Comparison of ENCODE assay signal across 8 cellular contexts in the genomic region with DNA sequence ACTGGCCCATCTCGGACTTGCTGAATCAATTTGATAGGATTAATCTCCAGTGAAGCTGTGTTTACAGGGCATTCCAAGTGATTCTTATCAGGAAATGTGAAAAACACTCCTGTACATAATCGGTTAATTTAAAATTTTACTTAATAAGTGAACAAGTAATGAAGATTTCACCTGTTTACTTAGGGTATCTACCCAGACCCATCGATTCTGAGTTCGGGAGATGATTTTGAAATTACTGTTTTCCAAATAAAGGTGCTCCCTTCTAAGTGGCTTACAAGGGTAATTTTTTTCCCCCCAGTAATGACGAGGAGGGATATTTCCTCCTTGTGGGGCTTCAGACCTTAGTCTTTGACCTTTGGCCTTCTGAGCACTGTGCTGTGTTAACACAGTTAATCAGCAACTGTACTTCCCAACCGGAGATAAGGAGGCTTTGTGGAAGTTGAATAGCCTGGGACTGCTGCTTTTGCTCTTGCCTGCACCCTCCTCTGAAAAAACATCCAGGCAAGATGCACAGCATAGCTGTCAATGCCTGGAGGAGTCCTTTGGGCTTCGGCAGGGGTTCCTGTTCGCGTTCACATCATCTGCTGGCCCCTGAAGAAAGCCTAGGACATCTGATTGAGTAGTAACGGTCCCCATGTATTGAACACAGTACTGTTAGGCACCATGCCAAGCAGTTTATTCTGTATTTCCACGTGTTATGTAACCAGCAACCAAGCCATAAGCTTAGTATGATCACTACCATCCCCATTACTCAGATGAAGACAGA. TPM values are rescaled to one million over a fixed set of nuclear protein-coding genes. Genes with fewer than 3 reads are reported as not detected.
DNase-seq lines count a peak whose midpoint lies in the region; ATAC-seq, FAIRE-seq and TF ChIP-seq lines count a peak whose summit lies in the region.

No MANE protein-coding gene starts in this region.

- no peak overlapping the region for H2BK20ac ChIP-seq in H9 (ENCODE audit: low read depth, low read length, poor library complexity, severe bottlenecking)

- BruUV-seq in A673 (replicated peaks; lab: Mats Ljungman, UMichigan): no TSS peak
- no TSS peak for BruUV-seq in HepG2 (replicated peaks; lab: Mats Ljungman, UMichigan)

- H3K9me3 ChIP-seq in A673 (ENCODE audit: low read depth, low read length, poor library complexity, severe bottlenecking): no peaks in the 10 kb centered on the region
- no peaks in the 10 kb centered on the region for H3K9me3 ChIP-seq in H9 (ENCODE audit: control insufficient read depth, low read depth, low read length)
- H3K9me3 ChIP-seq in HepG2 (ENCODE audit: low read length): no peaks in the 10 kb centered on the region

- no peak overlapping the region for H3K56ac ChIP-seq in H9 (ENCODE audit: insufficient read length, low read depth, low read length)

- no peak overlapping the region for H2AK5ac ChIP-seq in H9 (ENCODE audit: insufficient read length, low read length)

- H4K91ac ChIP-seq in H9 (ENCODE audit: insufficient read length, low read depth, low read length): no peak overlapping the region

- peaks cover 11 to 18% of the 10 kb centered on the region in 2 experiments for H3K4me1 Mint-ChIP-seq in H9
- peaks cover 45% of the 10 kb centered on the region for H3K4me1 Mint-ChIP-seq in activated naive CD8-positive, alpha-beta T cell (ENCODE audit: low read depth)

- H3K27me3 Mint-ChIP-seq in H9 (ENCODE audit: low read depth): peaks cover 5% of the 10 kb centered on the region; the same call in 1 of the 2 replicates
- H3K27me3 Mint-ChIP-seq in activated naive CD8-positive, alpha-beta T cell: no peaks in the 10 kb centered on the region

- H4K20me1 ChIP-seq in H9 (ENCODE audit: control insufficient read depth, insufficient read depth, insufficient read length): no peaks in the 10 kb centered on the region
- peaks cover 5% of the 10 kb centered on the region; the same call in 1 of the 2 replicates for H4K20me1 ChIP-seq in HepG2 (ENCODE audit: insufficient read depth, low read length)

- no peak overlapping the region for H4K5ac ChIP-seq in H9 (ENCODE audit: insufficient read length, low read depth, low read length)

- no peak overlapping the region for H3K9ac ChIP-seq in H9 (ENCODE audit: extremely low read depth, insufficient read length, low read length)
- H3K9ac ChIP-seq in HepG2 (ENCODE audit: insufficient read depth, low read depth, low read length): peak overlapping the region; percentile 84

- peak; percentile 96 for FAIRE-seq in HepG2 (lab: Jason Lieb, UNC)

- no CpG with 5 or more reads among the region's 11 CpGs for WGBS in H9 (ENCODE audit: extremely low coverage, insufficient read length, low lambda C conversion rate)
- WGBS in HepG2 (ENCODE audit: low lambda C conversion rate): under 1% methylated on average over 10 of the region's 11 CpGs

- in situ Hi-C loops in HepG2 (cut with HindIII; ENCODE audit: extremely low pct_ligation_motif_present, low pct_unique_long_range_greater_than_20kb): no loop called here

- TF ChIP-seq EP300 in HepG2 (IDR thresholded peaks at IDR 0.05; ENCODE audit: low read depth in 2 of 2, low read length in 2 of 2) (peak; percentile 13 to 84; a peak in 3 of 4 replicates), HepG2 (CRISPR knock-in tag; IDR thresholded peaks at IDR 0.05; ENCODE audit: borderline replicate concordance) (peak; percentile 19; the same call in 1 of the 2 replicates)

- CTCF ChIA-PET in A673 (lab: Charles Lee) (no interaction called here), HepG2 (lab: Yijun Ruan, JAX; ENCODE audit: low intra/inter-chr PET ratio, low total read pairs) (no interaction called here)

- H4K8ac ChIP-seq in H9 (replicated peaks; ENCODE audit: insufficient read length, low read depth, low read length): no peak overlapping the region

- H3K4me2 ChIP-seq in H9 (ENCODE audit: insufficient read depth, insufficient read length, low read length): peak overlapping the region; percentile 31
- H3K4me2 ChIP-seq in HepG2 (ENCODE audit: low read depth, low read length): peak overlapping the region; percentile 98

- H3K9me3 Mint-ChIP-seq in H9: no peaks in the 10 kb centered on the region; a peak in 1 of 5 replicates
- no peaks in the 10 kb centered on the region for H3K9me3 Mint-ChIP-seq in activated naive CD8-positive, alpha-beta T cell (ENCODE audit: low read depth)

- no peak overlapping the region for H3K23ac ChIP-seq in H9 (ENCODE audit: insufficient read length, low read depth, low read length)

- ATAC-seq in HepG2: peak; percentile 10; the same call in 2 of the 3 replicates
- ATAC-seq in esophagus mucosa: no peak

- H3K27me3 ChIP-seq in A673 (replicated peaks; ENCODE audit: insufficient read depth, low read depth, low read length, poor library complexity): no peaks in the 10 kb centered on the region
- H3K27me3 ChIP-seq in H9 (ENCODE audit: insufficient read depth, low read length): no peaks in the 10 kb centered on the region
- H3K27me3 ChIP-seq in HepG2 (ENCODE audit: control insufficient read depth in 1 of 2, insufficient read depth in 2 of 2, low read length in 2 of 2): no peaks in the 10 kb centered on the region; a peak in 1 of 5 replicates

- H3K4me1 ChIP-seq in A673 (ENCODE audit: insufficient read depth, low read length, poor library complexity, severe bottlenecking) (peaks cover 12% of the 10 kb centered on the region), H9 (ENCODE audit: insufficient read depth, low read length) (peaks cover 2% of the 10 kb centered on the region; the same call in 1 of the 2 replicates), HepG2 (ENCODE audit: insufficient read depth, low read length) (peaks cover 68% of the 10 kb centered on the region)

- H2BK15ac ChIP-seq in H9 (ENCODE audit: low read depth, low read length): no peak overlapping the region

- H3K4me3 ChIP-seq in A673 (ENCODE audit: low read depth, low read length, poor library complexity, severe bottlenecking) (peak overlapping the region; percentile 90), HepG2 (replicated peaks in 1 of 3; ENCODE audit: insufficient read depth in 1 of 3, low read depth in 2 of 3, low read length in 3 of 3) (peak overlapping the region; percentile 72 to 97 (median 92))

- H3K4ac ChIP-seq in H9 (ENCODE audit: low read depth, low read length): no peak overlapping the region

- peak; percentile 41 to 63; a peak in 3 of 4 replicates for TF ChIP-seq POLR2A in HepG2 (IDR thresholded peaks at IDR 0.05; ENCODE audit: insufficient read depth in 1 of 2, low read depth in 2 of 2, low read length in 2 of 2)

- no peak overlapping the region for H2BK5ac ChIP-seq in H9 (ENCODE audit: insufficient read length, low read length)

- DNase-seq in A673 (ENCODE audit: low spot score) (no peak), H9 (no peak), HepG2 (ENCODE audit: low spot score) (peak; percentile 90), nucleus accumbens (lab: John Stamatoyannopoulos, UW) (no peak), cerebellum (ENCODE audit: low spot score) (no peak), dermis blood vessel endothelial cell (no peak)

- no peak overlapping the region for H3K14ac ChIP-seq in H9 (ENCODE audit: insufficient read depth, low read length)

- H3K18ac ChIP-seq in H9 (ENCODE audit: insufficient read length, low read depth, low read length): no peak overlapping the region

- POLR2A ChIA-PET in A673 (lab: Charles Lee; ENCODE audit: low non-redundant PET): no interaction called here
- POLR2A ChIA-PET in HepG2 (lab: Yijun Ruan, JAX): interaction anchor here (0.9 to 5.7 kb wide), 8 partner anchors 16 to 156 kb away, joined by 3 to 49 read pairs (median 4); a partner anchor contains a TSS

- H3K23me2 ChIP-seq in H9 (ENCODE audit: insufficient read length, low read depth, low read length, poor library complexity, severe bottlenecking): peaks cover 10% of the 10 kb centered on the region

- H3T11ph ChIP-seq in H9 (ENCODE audit: low read length): no peak overlapping the region

- H3K27ac ChIP-seq in A673 (ENCODE audit: low read depth, low read length, poor library complexity, severe bottlenecking) (no peak overlapping the region), H9 (ENCODE audit: insufficient read length, low read depth, low read length) (no peak overlapping the region), HepG2 (ENCODE audit: extremely low read length, insufficient read depth, low read length) (peak overlapping the region; percentile 93)

- no peak overlapping the region for H2BK12ac ChIP-seq in H9 (ENCODE audit: insufficient read length, low read depth, low read length)

- no peak overlapping the region for H2AFZ ChIP-seq in H9 (ENCODE audit: low read length)
- no peak overlapping the region for H2AFZ ChIP-seq in HepG2 (ENCODE audit: low read length)

- TF ChIP-seq CTCF in A673 (conservative IDR thresholded peaks at IDR 0.05; ENCODE audit: low read depth, low read length) (no peak), H9 (conservative IDR thresholded peaks at IDR 0.05) (no peak), HepG2 (CRISPR knock-in tag; IDR thresholded peaks at IDR 0.05) (no peak)

- no peaks in the 10 kb centered on the region for H3K36me3 ChIP-seq in A673 (ENCODE audit: insufficient read depth, low read length, poor library complexity, severe bottlenecking)
- H3K36me3 ChIP-seq in HepG2 (replicated peaks in 1 of 2; ENCODE audit: control insufficient read depth in 1 of 2, insufficient read depth in 2 of 2, low read length in 2 of 2): peaks cover 0 to 1% of the 10 kb centered on the region in 2 experiments; a peak in 2 of 5 replicates

- peak overlapping the region; percentile 71 to 94; a peak in 4 of 5 replicates for H3K4me3 Mint-ChIP-seq in H9
- peak overlapping the region; percentile 73 for H3K4me3 Mint-ChIP-seq in activated naive CD8-positive, alpha-beta T cell

- no peak; the same call in 1 of the 2 replicates for TF ChIP-seq RAD21 in HepG2 (CRISPR knock-in tag; IDR thresholded peaks at IDR 0.05)

- H2BK120ac ChIP-seq in H9 (ENCODE audit: low read depth, low read length, poor library complexity, severe bottlenecking): no peak overlapping the region

- no peak overlapping the region for H3K27ac Mint-ChIP-seq in H9
- H3K27ac Mint-ChIP-seq in activated naive CD8-positive, alpha-beta T cell: peak overlapping the region; percentile 64

- H3K79me2 ChIP-seq in H9 (ENCODE audit: insufficient read depth, low read length): peaks cover 4% of the 10 kb centered on the region; the same call in 1 of the 2 replicates
- peaks cover 65% of the 10 kb centered on the region for H3K79me2 ChIP-seq in HepG2 (ENCODE audit: insufficient read depth, low read length)

- intact Hi-C loops in A673 (cut with micrococcal nuclease; ENCODE audit: unreplicated experiment) (loop anchor here (10.0 kb wide), 1 partner anchor 54 kb away; a partner anchor contains a TSS), HepG2 (cut with micrococcal nuclease; ENCODE audit: unreplicated experiment) (loop anchor here (5.0 kb wide), 1 partner anchor 47 kb away; a partner anchor contains a TSS)

- no peaks in the 10 kb centered on the region; a peak in 3 of 7 replicates for H3K36me3 Mint-ChIP-seq in H9 (ENCODE audit: insufficient read depth in 1 of 3, low read depth in 3 of 3)
- no peaks in the 10 kb centered on the region for H3K36me3 Mint-ChIP-seq in activated naive CD8-positive, alpha-beta T cell

- H3K79me1 ChIP-seq in H9 (ENCODE audit: insufficient read depth, low read depth, low read length, poor library complexity, severe bottlenecking): peaks cover 10% of the 10 kb centered on the region

RNA-seq across cellular contexts. Expression of a gene that starts 1.8 kb away (rescaled TPM):
- 19.9 and 22.1 TPM in 2 replicates for total RNA-seq in A673 (2021)
- 13.2 and 16.2 TPM in 2 replicates for total RNA-seq in H9 (2021)
- total RNA-seq in HepG2 (2016; rRNA removed; fragmentation: Illumina TruSeq; extraction: Trizol): 45.3 and 55.1 TPM in 2 replicates
- total RNA-seq in HepG2 (2016; cell fraction: cytosol; rRNA removed; fragmentation: Illumina TruSeq; extraction: Trizol; ENCODE audit: low read depth): 8.0 and 8.3 TPM in 2 replicates
- 46.8 and 59.4 TPM in 2 replicates for total RNA-seq in HepG2 (2016; cell fraction: insoluble cytoplasmic fraction; rRNA removed; fragmentation: Illumina TruSeq; extraction: Trizol)
- total RNA-seq in HepG2 (2016; cell fraction: membrane; rRNA removed; fragmentation: Illumina TruSeq; extraction: Trizol): 20.5 and 23.1 TPM in 2 replicates
- total RNA-seq in HepG2 (2016; cell fraction: nucleus; rRNA removed; fragmentation: Illumina TruSeq; extraction: Trizol): 18.8 and 24.7 TPM in 2 replicates
- 39.0 and 45.0 TPM in 2 replicates for polyA plus RNA-seq in HepG2 (2011; rRNA removed)
- polyA plus RNA-seq in HepG2 (2011; cell fraction: cytosol; rRNA removed): 57.1 and 75.7 TPM in 2 replicates
- 22.0 and 25.9 TPM in 2 replicates for polyA plus RNA-seq in HepG2 (2011; cell fraction: nucleus; rRNA removed)
- 27.5 and 30.7 TPM in 2 replicates for polyA plus RNA-seq in HepG2 (2012)
- 7.4 and 8.6 TPM in 2 replicates for polyA plus RNA-seq in HepG2 (2016; cell fraction: cytosol; fragmentation: Illumina TruSeq; extraction: Trizol; ENCODE audit: low read depth)
- polyA plus RNA-seq in HepG2 (2016; cell fraction: insoluble cytoplasmic fraction; fragmentation: Illumina TruSeq; extraction: Trizol; ENCODE audit: low read depth): 61.9 and 65.6 TPM in 2 replicates
- polyA plus RNA-seq in HepG2 (2016; cell fraction: membrane; fragmentation: Illumina TruSeq; extraction: Trizol; ENCODE audit: low read depth): 16.5 and 18.2 TPM in 2 replicates
- polyA plus RNA-seq in HepG2 (2016; cell fraction: nucleus; fragmentation: Illumina TruSeq; extraction: Trizol; ENCODE audit: insufficient read depth, low read depth): 23.5 and 28.3 TPM in 2 replicates
- 39.8 and 128 TPM in 2 replicates for polyA minus RNA-seq in HepG2 (2011; rRNA and poly(A)+ RNA removed; ENCODE audit: low replicate concordance)
- polyA minus RNA-seq in HepG2 (2011; cell fraction: cytosol; rRNA and poly(A)+ RNA removed): 38.0 and 43.7 TPM in 2 replicates
- 41.5 and 42.2 TPM in 2 replicates for polyA minus RNA-seq in HepG2 (2011; cell fraction: nucleus; rRNA and poly(A)+ RNA removed)
- total RNA-seq in cerebellum: 28.9 TPM
- total RNA-seq in esophagus mucosa: 28.1 TPM
- 79.7 and 82.4 TPM in 2 replicates for total RNA-seq in dermis blood vessel endothelial cell

RNA-seq across cellular contexts. Expression of a gene that starts 2.2 kb away (rescaled TPM):
- total RNA-seq in A673 (2021): 14.4 and 23.4 TPM in 2 replicates
- 30.0 and 31.0 TPM in 2 replicates for total RNA-seq in H9 (2021)
- 55.6 and 70.4 TPM in 2 replicates for total RNA-seq in HepG2 (2016; rRNA removed; fragmentation: Illumina TruSeq; extraction: Trizol)
- total RNA-seq in HepG2 (2016; cell fraction: cytosol; rRNA removed; fragmentation: Illumina TruSeq; extraction: Trizol; ENCODE audit: low read depth): 53.2 and 53.5 TPM in 2 replicates
- 55.0 and 68.2 TPM in 2 replicates for total RNA-seq in HepG2 (2016; cell fraction: insoluble cytoplasmic fraction; rRNA removed; fragmentation: Illumina TruSeq; extraction: Trizol)
- 61.0 and 73.1 TPM in 2 replicates for total RNA-seq in HepG2 (2016; cell fraction: membrane; rRNA removed; fragmentation: Illumina TruSeq; extraction: Trizol)
- total RNA-seq in HepG2 (2016; cell fraction: nucleus; rRNA removed; fragmentation: Illumina TruSeq; extraction: Trizol): 34.7 and 44.2 TPM in 2 replicates
- 95.4 and 110 TPM in 2 replicates for polyA plus RNA-seq in HepG2 (2011; rRNA removed)
- polyA plus RNA-seq in HepG2 (2011; cell fraction: cytosol; rRNA removed): 119 and 163 TPM in 2 replicates
- 106 and 108 TPM in 2 replicates for polyA plus RNA-seq in HepG2 (2011; cell fraction: nucleus; rRNA removed)
- 60.5 and 77.2 TPM in 2 replicates for polyA plus RNA-seq in HepG2 (2012)
- polyA plus RNA-seq in HepG2 (2016; cell fraction: cytosol; fragmentation: Illumina TruSeq; extraction: Trizol; ENCODE audit: low read depth): 50.0 and 65.6 TPM in 2 replicates
- 79.6 and 80.3 TPM in 2 replicates for polyA plus RNA-seq in HepG2 (2016; cell fraction: insoluble cytoplasmic fraction; fragmentation: Illumina TruSeq; extraction: Trizol; ENCODE audit: low read depth)
- polyA plus RNA-seq in HepG2 (2016; cell fraction: membrane; fragmentation: Illumina TruSeq; extraction: Trizol; ENCODE audit: low read depth): 53.0 and 70.2 TPM in 2 replicates
- 90.2 and 92.4 TPM in 2 replicates for polyA plus RNA-seq in HepG2 (2016; cell fraction: nucleus; fragmentation: Illumina TruSeq; extraction: Trizol; ENCODE audit: insufficient read depth, low read depth)
- 59.0 and 90.8 TPM in 2 replicates for polyA minus RNA-seq in HepG2 (2011; rRNA and poly(A)+ RNA removed; ENCODE audit: low replicate concordance)
- 25.4 and 27.3 TPM in 2 replicates for polyA minus RNA-seq in HepG2 (2011; cell fraction: cytosol; rRNA and poly(A)+ RNA removed)
- 28.8 and 29.0 TPM in 2 replicates for polyA minus RNA-seq in HepG2 (2011; cell fraction: nucleus; rRNA and poly(A)+ RNA removed)
- 25.0 TPM for total RNA-seq in cerebellum
- 16.9 TPM for total RNA-seq in esophagus mucosa
- total RNA-seq in dermis blood vessel endothelial cell: 76.5 and 89.2 TPM in 2 replicates

RNA-seq across cellular contexts. Expression of a gene that starts 35.3 kb away (rescaled TPM):
- total RNA-seq in A673 (2021): not detected in 2 replicates
- not detected in 2 replicates for total RNA-seq in H9 (2021)
- 0.81 and 2.4 TPM in 2 replicates for total RNA-seq in HepG2 (2016; rRNA removed; fragmentation: Illumina TruSeq; extraction: Trizol)
- 0.26 and 0.30 TPM in 2 replicates for total RNA-seq in HepG2 (2016; cell fraction: cytosol; rRNA removed; fragmentation: Illumina TruSeq; extraction: Trizol; ENCODE audit: low read depth)
- total RNA-seq in HepG2 (2016; cell fraction: insoluble cytoplasmic fraction; rRNA removed; fragmentation: Illumina TruSeq; extraction: Trizol): 1.4 and 2.1 TPM in 2 replicates
- 0.79 and 0.87 TPM in 2 replicates for total RNA-seq in HepG2 (2016; cell fraction: membrane; rRNA removed; fragmentation: Illumina TruSeq; extraction: Trizol)
- total RNA-seq in HepG2 (2016; cell fraction: nucleus; rRNA removed; fragmentation: Illumina TruSeq; extraction: Trizol): 2.0 TPM in 2 replicates
- polyA plus RNA-seq in HepG2 (2011; rRNA removed): 0.34 and 0.95 TPM in 2 replicates
- polyA plus RNA-seq in HepG2 (2011; cell fraction: cytosol; rRNA removed): 0.55 and 0.68 TPM in 2 replicates
- polyA plus RNA-seq in HepG2 (2011; cell fraction: nucleus; rRNA removed): 2.1 and 2.3 TPM in 2 replicates
- 0.31 and 0.49 TPM in 2 replicates for polyA plus RNA-seq in HepG2 (2012)
- 0.14 and 0.37 TPM in 2 replicates for polyA plus RNA-seq in HepG2 (2016; cell fraction: cytosol; fragmentation: Illumina TruSeq; extraction: Trizol; ENCODE audit: low read depth)
- polyA plus RNA-seq in HepG2 (2016; cell fraction: insoluble cytoplasmic fraction; fragmentation: Illumina TruSeq; extraction: Trizol; ENCODE audit: low read depth): 0.97 and 1.1 TPM in 2 replicates
- 0.45 and 0.69 TPM in 2 replicates for polyA plus RNA-seq in HepG2 (2016; cell fraction: membrane; fragmentation: Illumina TruSeq; extraction: Trizol; ENCODE audit: low read depth)
- 2.3 and 2.7 TPM in 2 replicates for polyA plus RNA-seq in HepG2 (2016; cell fraction: nucleus; fragmentation: Illumina TruSeq; extraction: Trizol; ENCODE audit: insufficient read depth, low read depth)
- 1.5 TPM in 1 of 2 replicates, not detected in the other for polyA minus RNA-seq in HepG2 (2011; rRNA and poly(A)+ RNA removed; ENCODE audit: low replicate concordance)
- 0.59 TPM in 1 of 2 replicates, not detected in the other for polyA minus RNA-seq in HepG2 (2011; cell fraction: cytosol; rRNA and poly(A)+ RNA removed)
- 0.50 and 0.77 TPM in 2 replicates for polyA minus RNA-seq in HepG2 (2011; cell fraction: nucleus; rRNA and poly(A)+ RNA removed)
- total RNA-seq in cerebellum: 0.27 TPM
- not detected for total RNA-seq in esophagus mucosa
- not detected in 2 replicates for total RNA-seq in dermis blood vessel endothelial cell

RNA-seq across cellular contexts. Expression of a gene that starts 43.1 kb away (rescaled TPM):
- 0.48 and 0.62 TPM in 2 replicates for total RNA-seq in A673 (2021)
- 1.3 and 1.6 TPM in 2 replicates for total RNA-seq in H9 (2021)
- not detected in 2 replicates for total RNA-seq in HepG2 (2016; rRNA removed; fragmentation: Illumina TruSeq; extraction: Trizol)
- not detected in 2 replicates for total RNA-seq in HepG2 (2016; cell fraction: cytosol; rRNA removed; fragmentation: Illumina TruSeq; extraction: Trizol; ENCODE audit: low read depth)
- total RNA-seq in HepG2 (2016; cell fraction: insoluble cytoplasmic fraction; rRNA removed; fragmentation: Illumina TruSeq; extraction: Trizol): not detected in 2 replicates
- total RNA-seq in HepG2 (2016; cell fraction: membrane; rRNA removed; fragmentation: Illumina TruSeq; extraction: Trizol): not detected in 2 replicates
- not detected in 2 replicates for total RNA-seq in HepG2 (2016; cell fraction: nucleus; rRNA removed; fragmentation: Illumina TruSeq; extraction: Trizol)
- 0.05 and 0.17 TPM in 2 replicates for polyA plus RNA-seq in HepG2 (2011; rRNA removed)
- polyA plus RNA-seq in HepG2 (2011; cell fraction: cytosol; rRNA removed): 0.09 TPM in 1 of 2 replicates, not detected in the other
- 0.31 and 0.38 TPM in 2 replicates for polyA plus RNA-seq in HepG2 (2011; cell fraction: nucleus; rRNA removed)
- 0.16 TPM in 1 of 2 replicates, not detected in the other for polyA plus RNA-seq in HepG2 (2012)
- polyA plus RNA-seq in HepG2 (2016; cell fraction: cytosol; fragmentation: Illumina TruSeq; extraction: Trizol; ENCODE audit: low read depth): not detected in 2 replicates
- 0.13 TPM in 1 of 2 replicates, not detected in the other for polyA plus RNA-seq in HepG2 (2016; cell fraction: insoluble cytoplasmic fraction; fragmentation: Illumina TruSeq; extraction: Trizol; ENCODE audit: low read depth)
- not detected in 2 replicates for polyA plus RNA-seq in HepG2 (2016; cell fraction: membrane; fragmentation: Illumina TruSeq; extraction: Trizol; ENCODE audit: low read depth)
- polyA plus RNA-seq in HepG2 (2016; cell fraction: nucleus; fragmentation: Illumina TruSeq; extraction: Trizol; ENCODE audit: insufficient read depth, low read depth): not detected in 2 replicates
- polyA minus RNA-seq in HepG2 (2011; rRNA and poly(A)+ RNA removed; ENCODE audit: low replicate concordance): 0.44 TPM in 1 of 2 replicates, not detected in the other
- polyA minus RNA-seq in HepG2 (2011; cell fraction: cytosol; rRNA and poly(A)+ RNA removed): not detected in 2 replicates
- 0.39 and 1.1 TPM in 2 replicates for polyA minus RNA-seq in HepG2 (2011; cell fraction: nucleus; rRNA and poly(A)+ RNA removed)
- total RNA-seq in cerebellum: 1.2 TPM
- not detected for total RNA-seq in esophagus mucosa
- total RNA-seq in dermis blood vessel endothelial cell: not detected in 2 replicates

RNA-seq across cellular contexts. Expression of a gene that starts 46.1 kb away (rescaled TPM):
- total RNA-seq in A673 (2021) (76.0 and 76.6 TPM in 2 replicates), H9 (2021) (67.7 and 69.4 TPM in 2 replicates), HepG2 (2016; rRNA removed; fragmentation: Illumina TruSeq; extraction: Trizol) (43.8 and 61.5 TPM in 2 replicates), cerebellum (27.2 TPM), esophagus mucosa (45.6 TPM), dermis blood vessel endothelial cell (91.8 and 110 TPM in 2 replicates)
- total RNA-seq in HepG2 (2016; cell fraction: cytosol; rRNA removed; fragmentation: Illumina TruSeq; extraction: Trizol; ENCODE audit: low read depth): 45.7 and 50.6 TPM in 2 replicates
- 43.0 and 67.3 TPM in 2 replicates for total RNA-seq in HepG2 (2016; cell fraction: insoluble cytoplasmic fraction; rRNA removed; fragmentation: Illumina TruSeq; extraction: Trizol)
- 59.0 and 63.2 TPM in 2 replicates for total RNA-seq in HepG2 (2016; cell fraction: membrane; rRNA removed; fragmentation: Illumina TruSeq; extraction: Trizol)
- 26.2 and 29.2 TPM in 2 replicates for total RNA-seq in HepG2 (2016; cell fraction: nucleus; rRNA removed; fragmentation: Illumina TruSeq; extraction: Trizol)
- polyA plus RNA-seq in HepG2 (2011; rRNA removed): 25.7 and 33.5 TPM in 2 replicates
- polyA plus RNA-seq in HepG2 (2011; cell fraction: cytosol; rRNA removed): 26.7 and 51.2 TPM in 2 replicates
- polyA plus RNA-seq in HepG2 (2011; cell fraction: nucleus; rRNA removed): 80.7 and 89.5 TPM in 2 replicates
- polyA plus RNA-seq in HepG2 (2012): 19.8 and 31.7 TPM in 2 replicates
- 46.9 and 52.9 TPM in 2 replicates for polyA plus RNA-seq in HepG2 (2016; cell fraction: cytosol; fragmentation: Illumina TruSeq; extraction: Trizol; ENCODE audit: low read depth)
- 40.4 and 46.6 TPM in 2 replicates for polyA plus RNA-seq in HepG2 (2016; cell fraction: insoluble cytoplasmic fraction; fragmentation: Illumina TruSeq; extraction: Trizol; ENCODE audit: low read depth)
- 47.2 and 53.9 TPM in 2 replicates for polyA plus RNA-seq in HepG2 (2016; cell fraction: membrane; fragmentation: Illumina TruSeq; extraction: Trizol; ENCODE audit: low read depth)
- polyA plus RNA-seq in HepG2 (2016; cell fraction: nucleus; fragmentation: Illumina TruSeq; extraction: Trizol; ENCODE audit: insufficient read depth, low read depth): 63.4 and 63.9 TPM in 2 replicates
- 21.1 and 26.9 TPM in 2 replicates for polyA minus RNA-seq in HepG2 (2011; rRNA and poly(A)+ RNA removed; ENCODE audit: low replicate concordance)
- polyA minus RNA-seq in HepG2 (2011; cell fraction: cytosol; rRNA and poly(A)+ RNA removed): 14.3 and 16.7 TPM in 2 replicates
- 12.1 and 14.0 TPM in 2 replicates for polyA minus RNA-seq in HepG2 (2011; cell fraction: nucleus; rRNA and poly(A)+ RNA removed)
